ENCODE assay signal across 8 cellular contexts in the genomic region with DNA sequence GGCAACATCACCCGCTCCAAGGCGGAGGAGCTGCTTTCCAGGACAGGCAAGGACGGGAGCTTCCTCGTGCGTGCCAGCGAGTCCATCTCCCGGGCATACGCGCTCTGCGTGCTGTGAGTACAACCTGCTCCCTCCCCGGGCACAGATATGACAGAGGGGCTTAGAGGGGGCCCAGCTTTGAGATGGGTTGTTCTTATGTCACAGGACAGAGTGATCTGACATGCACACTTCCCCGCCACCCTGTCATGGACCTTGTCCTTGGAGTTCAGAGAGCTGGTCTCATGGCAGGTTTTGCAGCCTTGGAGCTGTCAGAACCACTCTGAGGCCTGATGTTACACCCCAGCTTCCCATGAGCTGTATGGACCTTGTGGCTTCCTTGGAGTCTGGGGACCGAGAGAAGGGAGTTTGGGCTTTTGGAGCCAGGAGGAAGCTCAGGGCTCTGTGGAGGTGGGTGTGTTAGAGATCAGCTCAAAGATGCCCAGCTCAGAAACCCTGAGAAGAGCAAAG. TPM values are rescaled to one million over a fixed set of nuclear protein-coding genes. Genes with fewer than 3 reads are reported as not detected.
DNase-seq lines count a peak whose midpoint lies in the region; ATAC-seq and TF ChIP-seq lines count a peak whose summit lies in the region.

No MANE protein-coding gene starts in this region.

- 48 to 81% methylated on average over 13 of the region's 13 CpGs for WGBS in sigmoid colon, 2 donors

- no peaks in the 10 kb centered on the region for H3K9me3 Mint-ChIP-seq in endothelial cell (ENCODE audit: unreplicated experiment)
- H3K9me3 Mint-ChIP-seq in GM23338: no peaks in the 10 kb centered on the region

- H3K4me3 ChIP-seq in GM06990 (replicated peaks; ENCODE audit: low read depth, low read length) (peak overlapping the region; percentile 99), sigmoid colon (peak overlapping the region; percentile 2 to 45 (median 35)), GM23338 (no peak overlapping the region)

- TF ChIP-seq POLR2A in sigmoid colon (IDR thresholded peaks at IDR 0.05): no peak

- no peak for TF ChIP-seq CTCF in GM06990 (IDR thresholded peaks at IDR 0.05; ENCODE audit: insufficient read depth, low read length, poor library complexity, severe bottlenecking)
- TF ChIP-seq CTCF in endothelial cell (IDR thresholded peaks at IDR 0.05; ENCODE audit: unreplicated experiment): no peak
- TF ChIP-seq CTCF in sigmoid colon (IDR thresholded peaks at IDR 0.05): no peak
- no peak for TF ChIP-seq CTCF in GM23338 (conservative IDR thresholded peaks at IDR 0.05; ENCODE audit: low read depth in 2 of 2)

- H3K36me3 ChIP-seq in GM06990 (ENCODE audit: control insufficient read depth, insufficient read depth, low read length) (peaks cover 18% of the 10 kb centered on the region), sigmoid colon (no peaks in the 10 kb centered on the region), GM23338 (ENCODE audit: insufficient read depth) (no peaks in the 10 kb centered on the region)

- H3K4me1 Mint-ChIP-seq in endothelial cell (ENCODE audit: unreplicated experiment) (peaks cover 47% of the 10 kb centered on the region), GM23338 (peaks cover 22% of the 10 kb centered on the region)

- H3K9me2 ChIP-seq in GM23338 (ENCODE audit: insufficient read depth): no peaks in the 10 kb centered on the region

- H3K4me2 ChIP-seq in GM23338: no peak overlapping the region

- intact Hi-C loops in sigmoid colon (cut with DNase I): no loop called here

- H3K27me3 ChIP-seq in GM06990 (replicated peaks; ENCODE audit: control insufficient read depth, insufficient read depth, low read length) (no peaks in the 10 kb centered on the region), sigmoid colon (no peaks in the 10 kb centered on the region), GM23338 (ENCODE audit: insufficient read depth) (no peaks in the 10 kb centered on the region)

- peak overlapping the region; percentile 89 for H3K4me3 Mint-ChIP-seq in endothelial cell (ENCODE audit: unreplicated experiment)
- no peak overlapping the region for H3K4me3 Mint-ChIP-seq in GM23338

- DNase-seq in GM06990 (ENCODE audit: extremely low read depth, insufficient read length) (no peak), HT-29 (ENCODE audit: low spot score) (peak; percentile 45), endothelial cell (ENCODE audit: low spot score) (no peak), sigmoid colon (no peak), GM23338 (ENCODE audit: low spot score) (no peak), UCSD-AML1 (lab: John Stamatoyannopoulos, UW; ENCODE audit: unreplicated experiment) (no peak)

- no peaks in the 10 kb centered on the region for H3F3A ChIP-seq in GM23338 (replicated peaks; ENCODE audit: low read depth)

- H3K27ac Mint-ChIP-seq in endothelial cell (ENCODE audit: unreplicated experiment): peak overlapping the region; percentile 90
- no peak overlapping the region for H3K27ac Mint-ChIP-seq in GM23338

- no peak overlapping the region for H2AFZ ChIP-seq in GM23338

- H3K4me1 ChIP-seq in sigmoid colon (peaks cover 0 to 8% (median 0%) of the 10 kb centered on the region in 4 donors), GM23338 (ENCODE audit: insufficient read depth) (no peaks in the 10 kb centered on the region)

- H3K27me3 Mint-ChIP-seq in endothelial cell (ENCODE audit: unreplicated experiment) (peaks cover 12% of the 10 kb centered on the region), GM23338 (ENCODE audit: insufficient read depth, low read depth, poor library complexity) (peaks cover 6% of the 10 kb centered on the region)

- no peaks in the 10 kb centered on the region for H3K9me3 ChIP-seq in sigmoid colon

- H3K27ac ChIP-seq in sigmoid colon (peak overlapping the region; percentile 47 to 66 (median 65)), GM23338 (ENCODE audit: low read depth) (no peak overlapping the region)

- H3K79me2 ChIP-seq in GM23338 (replicated peaks; ENCODE audit: insufficient read depth): no peaks in the 10 kb centered on the region

- no peaks in the 10 kb centered on the region for H4K20me1 ChIP-seq in GM23338 (replicated peaks; ENCODE audit: insufficient read depth)

- TF ChIP-seq EP300 in sigmoid colon (IDR thresholded peaks at IDR 0.05): no peak

- H3K36me3 Mint-ChIP-seq in endothelial cell (ENCODE audit: low read depth, unreplicated experiment): peaks cover 6% of the 10 kb centered on the region
- no peaks in the 10 kb centered on the region for H3K36me3 Mint-ChIP-seq in GM23338 (ENCODE audit: low read depth)

- ATAC-seq in HG02798 (IDR thresholded peaks at IDR 0.05; ENCODE audit: poor library complexity, unreplicated experiment): no peak
- no peak for ATAC-seq in GM19324 (IDR thresholded peaks at IDR 0.05; ENCODE audit: low FRiP score, unreplicated experiment)
- no peak for ATAC-seq in GM23338

TF ChIP-seq in GM23338, 12 proteins besides CTCF, POLR2A, EP300 and RAD21 (continues in another document):
- no peak for TF ChIP-seq ZNF114 (CRISPR knock-in tag; IDR thresholded peaks at IDR 0.05)
- no peak for TF ChIP-seq STAT1 (IDR thresholded peaks at IDR 0.05; ENCODE audit: unreplicated experiment)
- no peak for TF ChIP-seq EZH2 (IDR thresholded peaks at IDR 0.05; ENCODE audit: low read depth, unreplicated experiment)
- TF ChIP-seq CREB1 (CRISPR knock-in tag; IDR thresholded peaks at IDR 0.05; ENCODE audit: low read depth): no peak
- TF ChIP-seq, protein P1, sequence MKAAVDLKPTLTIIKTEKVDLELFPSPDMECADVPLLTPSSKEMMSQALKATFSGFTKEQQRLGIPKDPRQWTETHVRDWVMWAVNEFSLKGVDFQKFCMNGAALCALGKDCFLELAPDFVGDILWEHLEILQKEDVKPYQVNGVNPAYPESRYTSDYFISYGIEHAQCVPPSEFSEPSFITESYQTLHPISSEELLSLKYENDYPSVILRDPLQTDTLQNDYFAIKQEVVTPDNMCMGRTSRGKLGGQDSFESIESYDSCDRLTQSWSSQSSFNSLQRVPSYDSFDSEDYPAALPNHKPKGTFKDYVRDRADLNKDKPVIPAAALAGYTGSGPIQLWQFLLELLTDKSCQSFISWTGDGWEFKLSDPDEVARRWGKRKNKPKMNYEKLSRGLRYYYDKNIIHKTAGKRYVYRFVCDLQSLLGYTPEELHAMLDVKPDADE (IDR thresholded peaks at IDR 0.05): no peak
- TF ChIP-seq NANOG (IDR thresholded peaks at IDR 0.05; ENCODE audit: borderline replicate concordance): no peak
- no peak for TF ChIP-seq EZH2phosphoT487 (IDR thresholded peaks at IDR 0.05; ENCODE audit: unreplicated experiment)
- no peak for TF ChIP-seq ZNF331 (CRISPR knock-in tag; IDR thresholded peaks at IDR 0.05; ENCODE audit: low read depth)
- TF ChIP-seq POLR2AphosphoS5 (IDR thresholded peaks at IDR 0.05; ENCODE audit: low read depth): no peak
- TF ChIP-seq JUNB (IDR thresholded peaks at IDR 0.05; ENCODE audit: unreplicated experiment): no peak
- TF ChIP-seq, protein P2, sequence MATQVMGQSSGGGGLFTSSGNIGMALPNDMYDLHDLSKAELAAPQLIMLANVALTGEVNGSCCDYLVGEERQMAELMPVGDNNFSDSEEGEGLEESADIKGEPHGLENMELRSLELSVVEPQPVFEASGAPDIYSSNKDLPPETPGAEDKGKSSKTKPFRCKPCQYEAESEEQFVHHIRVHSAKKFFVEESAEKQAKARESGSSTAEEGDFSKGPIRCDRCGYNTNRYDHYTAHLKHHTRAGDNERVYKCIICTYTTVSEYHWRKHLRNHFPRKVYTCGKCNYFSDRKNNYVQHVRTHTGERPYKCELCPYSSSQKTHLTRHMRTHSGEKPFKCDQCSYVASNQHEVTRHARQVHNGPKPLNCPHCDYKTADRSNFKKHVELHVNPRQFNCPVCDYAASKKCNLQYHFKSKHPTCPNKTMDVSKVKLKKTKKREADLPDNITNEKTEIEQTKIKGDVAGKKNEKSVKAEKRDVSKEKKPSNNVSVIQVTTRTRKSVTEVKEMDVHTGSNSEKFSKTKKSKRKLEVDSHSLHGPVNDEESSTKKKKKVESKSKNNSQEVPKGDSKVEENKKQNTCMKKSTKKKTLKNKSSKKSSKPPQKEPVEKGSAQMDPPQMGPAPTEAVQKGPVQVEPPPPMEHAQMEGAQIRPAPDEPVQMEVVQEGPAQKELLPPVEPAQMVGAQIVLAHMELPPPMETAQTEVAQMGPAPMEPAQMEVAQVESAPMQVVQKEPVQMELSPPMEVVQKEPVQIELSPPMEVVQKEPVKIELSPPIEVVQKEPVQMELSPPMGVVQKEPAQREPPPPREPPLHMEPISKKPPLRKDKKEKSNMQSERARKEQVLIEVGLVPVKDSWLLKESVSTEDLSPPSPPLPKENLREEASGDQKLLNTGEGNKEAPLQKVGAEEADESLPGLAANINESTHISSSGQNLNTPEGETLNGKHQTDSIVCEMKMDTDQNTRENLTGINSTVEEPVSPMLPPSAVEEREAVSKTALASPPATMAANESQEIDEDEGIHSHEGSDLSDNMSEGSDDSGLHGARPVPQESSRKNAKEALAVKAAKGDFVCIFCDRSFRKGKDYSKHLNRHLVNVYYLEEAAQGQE (IDR thresholded peaks at IDR 0.05; ENCODE audit: unreplicated experiment): no peak

RNA-seq across cellular contexts. Expression of a gene that starts 0.4 kb away (rescaled TPM):
- 26.9 and 28.6 TPM in 2 replicates for total RNA-seq in HT-29 (2014; rRNA removed; shearing (Covaris generic))
- total RNA-seq in endothelial cell (ENCODE audit: unreplicated experiment) (79.2 TPM), sigmoid colon (10 to 100 TPM in 1 of 4 donors, 1 to 10 TPM in 3; 6.4 to 20.8 (median 9.4) TPM)
- polyA plus RNA-seq in sigmoid colon (10 to 100 TPM in 1 of 3 donors, 1 to 10 TPM in 2; 4.2 to 44.8 (median 4.4) TPM), GM23338 (2016; fragmentation: Nextera tagmentation; extraction: Ambion mirVana) (5.4 and 6.6 TPM in 2 replicates)
- total RNA-seq in GM23338 (2014; rRNA removed; shearing (Covaris generic)): 8.0 and 8.3 TPM in 2 replicates

RNA-seq across cellular contexts. Expression of a gene that starts 28.1 kb away (rescaled TPM):
- total RNA-seq in HT-29 (2014; rRNA removed; shearing (Covaris generic)): not detected in 2 replicates
- not detected for total RNA-seq in endothelial cell (ENCODE audit: unreplicated experiment)
- not detected for total RNA-seq in sigmoid colon
- polyA plus RNA-seq in sigmoid colon: not detected
- total RNA-seq in GM23338 (2014; rRNA removed; shearing (Covaris generic)): not detected in 2 replicates
- polyA plus RNA-seq in GM23338 (2016; fragmentation: Nextera tagmentation; extraction: Ambion mirVana): not detected in 2 replicates

RNA-seq across cellular contexts. Expression of a gene that starts 47.5 kb away (rescaled TPM):
- total RNA-seq in HT-29 (2014; rRNA removed; shearing (Covaris generic)): 13.4 and 13.5 TPM in 2 replicates
- 1.4 TPM for total RNA-seq in endothelial cell (ENCODE audit: unreplicated experiment)
- under 1 TPM in 2 of 4 donors, not detected in 2; 0.28 to 0.36 TPM for total RNA-seq in sigmoid colon
- 10 to 100 TPM; 10.8 to 13.9 (median 13.6) TPM for polyA plus RNA-seq in sigmoid colon
- total RNA-seq in GM23338 (2014; rRNA removed; shearing (Covaris generic)): 4.2 and 5.4 TPM in 2 replicates
- 1.8 and 1.9 TPM in 2 replicates for polyA plus RNA-seq in GM23338 (2016; fragmentation: Nextera tagmentation; extraction: Ambion mirVana)
